8 cellular contexts compared by ENCODE assay signal in genomic region chr9:132079391-132080071, GRCh38. TPM values are rescaled to one million over a fixed set of nuclear protein-coding genes. Genes with fewer than 3 reads are reported as not detected.
DNase-seq lines count a peak whose midpoint lies in the region; ATAC-seq and TF ChIP-seq lines count a peak whose summit lies in the region.

Gene MED27, minus strand, starts transcription at chr9:132079867. Its CDS starts 23 bp downstream, at chr9:132079844.

- H3K27me3 Mint-ChIP-seq in naive thymus-derived CD8-positive, alpha-beta T cell, result peaks cover 0 to 4% (median 0%) of the 10 kb centered on the region in 5 donors
- peaks cover 7 to 8% of the 10 kb centered on the region in 2 donors for H3K27me3 Mint-ChIP-seq in stimulated activated naive B cell treated with anti-CD40 and anti-IgM and Interleukin-4, amounts not matched to agents 10 μg/mL and 1 μg/mL and 100 μg/mL, for 72 hours

- H3K4me3 Mint-ChIP-seq in naive thymus-derived CD8-positive, alpha-beta T cell, result peak within 1 kb of the TSS; percentile 91 to 99 (median 96)
- H3K4me3 Mint-ChIP-seq in stimulated activated naive B cell treated with anti-CD40 and anti-IgM and Interleukin-4, amounts not matched to agents 10 μg/mL and 1 μg/mL and 100 μg/mL, for 72 hours, result peak within 1 kb of the TSS; percentile 91 to 98

- H3K4me3 ChIP-seq in LNCaP clone FGC (ENCODE audit: low read depth, low read length), result peak within 1 kb of the TSS; percentile 81
- peak within 1 kb of the TSS; percentile 78 for H3K4me3 ChIP-seq in fibroblast of mammary gland (ENCODE audit: control insufficient read depth, low read depth, low read length)

- POLR2A ChIA-PET in naive thymus-derived CD8-positive, alpha-beta T cell (lab: Charles Lee), result interaction anchor here (0.6 to 1.0 kb wide), 3 partner anchors 100 to 591 kb away, joined by 3 to 4 read pairs (median 3); partner anchors contain the start of genes DDX31 and GTF3C4

- peaks cover 0 to 33% (median 7%) of the 10 kb centered on the region in 3 donors for H3K36me3 Mint-ChIP-seq in naive thymus-derived CD8-positive, alpha-beta T cell
- peaks cover 7 to 27% of the 10 kb centered on the region in 2 donors for H3K36me3 Mint-ChIP-seq in stimulated activated naive B cell treated with anti-CD40 and anti-IgM and Interleukin-4, amounts not matched to agents 10 μg/mL and 1 μg/mL and 100 μg/mL, for 72 hours

- TF ChIP-seq CTCF in LNCaP clone FGC (IDR thresholded peaks at IDR 0.05; ENCODE audit: control insufficient read depth, extremely low read depth, insufficient read depth) (no peak), fibroblast of mammary gland (conservative IDR thresholded peaks at IDR 0.05; ENCODE audit: control insufficient read depth, insufficient read depth, low read depth, low read length) (no peak)

- peak; percentile 87 for DNase-seq in DMS153 treated with DMSO at 0.1 percent for 48 hours (lab: John Stamatoyannopoulos, UW; ENCODE audit: unreplicated experiment)
- DNase-seq in LNCaP clone FGC (ENCODE audit: low read depth), result peak; percentile 63
- peak; percentile 97 for DNase-seq in RPMI8226
- peak; percentile 82 to 89 for DNase-seq in activated T-helper 1 cell treated with anti-CD3 and anti-CD28 coated beads, Interleukin-2, amount 50 U/mL, for 16 hours (ENCODE audit: low read depth in 1 of 2, low spot score in 1 of 2)
- DNase-seq in fibroblast of mammary gland (ENCODE audit: low read depth), result peak; percentile 87
- DNase-seq in naive thymus-derived CD8-positive, alpha-beta T cell, result peak; percentile 82 to 95 (median 92)
- peak; percentile 90 for DNase-seq in stimulated activated naive B cell treated with anti-CD40 and anti-IgM and Interleukin-4, amounts not matched to agents 10 μg/mL and 1 μg/mL and 100 μg/mL, for 72 hours

- H3K27ac Mint-ChIP-seq in naive thymus-derived CD8-positive, alpha-beta T cell, result peak within 1 kb of the TSS; percentile 80 to 97 (median 95)
- peak within 1 kb of the TSS; percentile 96 for H3K27ac Mint-ChIP-seq in stimulated activated naive B cell treated with anti-CD40 and anti-IgM and Interleukin-4, amounts not matched to agents 10 μg/mL and 1 μg/mL and 100 μg/mL, for 72 hours

- peak; percentile 82 for ATAC-seq in GM21737 (IDR thresholded peaks at IDR 0.05; ENCODE audit: unreplicated experiment)
- peak; percentile 99 for ATAC-seq in naive thymus-derived CD8-positive, alpha-beta T cell
- peak; percentile 99 for ATAC-seq in stimulated activated naive B cell treated with anti-CD40 and anti-IgM and Interleukin-4, amounts not matched to agents 10 μg/mL and 1 μg/mL and 100 μg/mL, for 72 hours (replicated peaks)

- H3K4me1 Mint-ChIP-seq in naive thymus-derived CD8-positive, alpha-beta T cell, result peaks cover 30 to 51% (median 47%) of the 10 kb centered on the region in 4 donors
- H3K4me1 Mint-ChIP-seq in stimulated activated naive B cell treated with anti-CD40 and anti-IgM and Interleukin-4, amounts not matched to agents 10 μg/mL and 1 μg/mL and 100 μg/mL, for 72 hours, result peaks cover 19 to 40% of the 10 kb centered on the region in 2 donors

- H3K9me3 Mint-ChIP-seq in naive thymus-derived CD8-positive, alpha-beta T cell, result no peaks in the 10 kb centered on the region
- no peaks in the 10 kb centered on the region for H3K9me3 Mint-ChIP-seq in stimulated activated naive B cell treated with anti-CD40 and anti-IgM and Interleukin-4, amounts not matched to agents 10 μg/mL and 1 μg/mL and 100 μg/mL, for 72 hours

RNA-seq across cellular contexts. Expression of gene MED27, which starts in this region (rescaled TPM):
- 10 to 100 TPM; 14.3 to 15.7 TPM for total RNA-seq in naive thymus-derived CD8-positive, alpha-beta T cell
- polyA plus RNA-seq in naive thymus-derived CD8-positive, alpha-beta T cell, result 10 to 100 TPM; 36.3 to 43.4 (median 36.6) TPM

Comparison
In these comparisons a context has a peak if more than half of its experiments do, and no peak if none do; other contexts are left out.
1. Peak in every context shown above with its lines: DNase-seq, ATAC-seq and H3K4me3 ChIP-seq.